Comparison of ENCODE assay signal across 8 cellular contexts in genomic region chr14:73472182-73473114, GRCh38. TPM values are rescaled to one million over a fixed set of nuclear protein-coding genes. Genes with fewer than 3 reads are reported as not detected.
A peak's percentile ranks its signal among the peaks of the same experiment; 100 is the strongest.
DNase-seq lines count a peak whose midpoint lies in the region; ATAC-seq, FAIRE-seq and TF ChIP-seq lines count a peak whose summit lies in the region.

No MANE protein-coding gene starts in this region.

- CTCF ChIA-PET in endothelial cell of umbilical vein (lab: Charles Lee) = interaction anchor here (0.6 to 11.5 kb wide), 59 partner anchors 8 to 958 kb away, joined by 3 to 559 read pairs (median 5); partner anchors contain the start of gene NUMB

- ATAC-seq in Right ventricle myocardium inferior (peak; percentile 80), mucosa of descending colon (peak; percentile 92), GM21447 (IDR thresholded peaks at IDR 0.05; ENCODE audit: unreplicated experiment) (no peak)

- no peak for DNase-seq in Right ventricle myocardium inferior (ENCODE audit: missing footprints)
- no peak for DNase-seq in cardiac septum (ENCODE audit: low spot score)
- DNase-seq in MV-4-11 (lab: John Stamatoyannopoulos, UW) = peak; percentile 77
- DNase-seq in RPMI8226 = peak; percentile 53
- DNase-seq in endothelial cell of umbilical vein (ENCODE audit: low read depth, low spot score) = peak; percentile 77
- DNase-seq in mucosa of descending colon = no peak
- no peak for DNase-seq in activated effector memory CD4-positive, alpha-beta T cell treated with Interleukin-2 at 50 U/mL for 16 hours

- TF ChIP-seq CTCF in endothelial cell of umbilical vein (IDR thresholded peaks at IDR 0.05; ENCODE audit: extremely low read depth in 1 of 2, insufficient read depth in 1 of 2, low read depth in 1 of 2, low read length in 2 of 2) = peak; percentile 45 to 48
- TF ChIP-seq CTCF in mucosa of descending colon (IDR thresholded peaks at IDR 0.05) = peak; percentile 46

- H3K4me1 ChIP-seq in endothelial cell of umbilical vein (ENCODE audit: control insufficient read depth, extremely low read depth, insufficient read depth, low read length) = no peaks in the 10 kb centered on the region
- peaks cover 10% of the 10 kb centered on the region for H3K4me1 ChIP-seq in mucosa of descending colon (ENCODE audit: low read depth)

- dilution Hi-C loops in endothelial cell of umbilical vein (cut with MboI; ENCODE audit: extremely low pct_ligation_motif_present, low sequenced_read_pairs) = loop anchor here (25.0 kb wide), 2 partner anchors 185 to 285 kb away; no protein-coding TSS in a partner anchor

- TF ChIP-seq POLR2A in endothelial cell of umbilical vein (IDR thresholded peaks at IDR 0.05; ENCODE audit: low read depth, low read length) = no peak

- peaks cover 2% of the 10 kb centered on the region for H3K9me1 ChIP-seq in endothelial cell of umbilical vein (replicated peaks; ENCODE audit: control insufficient read depth, extremely low read depth, insufficient read depth, low read length)

- no peaks in the 10 kb centered on the region for H3K27me3 ChIP-seq in endothelial cell of umbilical vein (ENCODE audit: control insufficient read depth in 2 of 2, insufficient read depth in 2 of 2, low read length in 2 of 2)

- BruUV-seq in endothelial cell of umbilical vein (replicated peaks; lab: Mats Ljungman, UMichigan) = no TSS peak

- H3K4me2 ChIP-seq in endothelial cell of umbilical vein (ENCODE audit: insufficient read depth, low read length) = no peak overlapping the region

- no peak overlapping the region for H3K27ac ChIP-seq in endothelial cell of umbilical vein (ENCODE audit: insufficient read depth, low read depth, low read length)

- intact Hi-C loops in Right ventricle myocardium inferior (cut with DNase I) = loop anchor here (1.0 to 5.0 kb wide), 2 partner anchors 177 to 300 kb away; no protein-coding TSS in a partner anchor
- intact Hi-C loops in cardiac septum (cut with DNase I) = loop anchor here (5.0 kb wide), 1 partner anchor 295 kb away; no protein-coding TSS in a partner anchor
- intact Hi-C loops in endothelial cell of umbilical vein (cut with micrococcal nuclease) = loop anchor here (1.0 kb wide), 2 partner anchors 177 to 299 kb away; no protein-coding TSS in a partner anchor
- intact Hi-C loops in mucosa of descending colon (cut with DNase I, micrococcal nuclease) = loop anchor here in 1 of 2 donors (5.0 to 10.0 kb wide), 2 partner anchors 175 to 298 kb away; no protein-coding TSS in a partner anchor

- H3K4me3 ChIP-seq in endothelial cell of umbilical vein (replicated peaks in 1 of 3; ENCODE audit: insufficient read depth in 1 of 3, low read depth in 1 of 3, low read length in 3 of 3) (no peak overlapping the region), mucosa of descending colon (no peak overlapping the region)

- no peaks in the 10 kb centered on the region for H4K20me1 ChIP-seq in endothelial cell of umbilical vein (replicated peaks; ENCODE audit: control insufficient read depth, extremely low read depth, insufficient read depth, low read length)

- H2AFZ ChIP-seq in endothelial cell of umbilical vein (ENCODE audit: low read depth, low read length) = no peak overlapping the region

- H3K9me3 ChIP-seq in endothelial cell of umbilical vein (replicated peaks; ENCODE audit: control insufficient read depth, insufficient read depth, low read length) = no peaks in the 10 kb centered on the region
- H3K9me3 ChIP-seq in mucosa of descending colon = no peaks in the 10 kb centered on the region

- no peaks in the 10 kb centered on the region for H3K79me2 ChIP-seq in endothelial cell of umbilical vein (ENCODE audit: control insufficient read depth, insufficient read depth, low read length)

- POLR2A ChIA-PET in endothelial cell of umbilical vein (lab: Charles Lee) = interaction anchor here (0.5 to 1.6 kb wide), 4 partner anchors 11 to 177 kb away, joined by 3 to 4 read pairs (median 4); no protein-coding TSS in a partner anchor

- peak; percentile 99 for FAIRE-seq in endothelial cell of umbilical vein (lab: Jason Lieb, UNC)

- H3K36me3 ChIP-seq in endothelial cell of umbilical vein (ENCODE audit: control insufficient read depth in 2 of 2, extremely low read depth in 1 of 2, insufficient read depth in 2 of 2, low read length in 2 of 2) (no peaks in the 10 kb centered on the region), mucosa of descending colon (ENCODE audit: low read depth) (no peaks in the 10 kb centered on the region)

- no peak overlapping the region for H3K9ac ChIP-seq in endothelial cell of umbilical vein (replicated peaks; ENCODE audit: extremely low read depth, insufficient read depth, low read length)

TF ChIP-seq in endothelial cell of umbilical vein, 7 proteins besides CTCF, POLR2A, EP300 and RAD21:
- TF ChIP-seq MYC (IDR thresholded peaks at IDR 0.05; ENCODE audit: low read depth, low read length) (no peak), MAX (IDR thresholded peaks at IDR 0.05; ENCODE audit: insufficient read depth, insufficient read length) (no peak), GATA2 (IDR thresholded peaks at IDR 0.05; ENCODE audit: insufficient read depth, insufficient read length, low read depth, low read length) (no peak), JUN (IDR thresholded peaks at IDR 0.05; ENCODE audit: borderline replicate concordance, insufficient read depth, insufficient read length, low read depth) (no peak), FOS (IDR thresholded peaks at IDR 0.05; ENCODE audit: borderline replicate concordance, insufficient read depth, low read length) (no peak), POLR2AphosphoS5 (IDR thresholded peaks at IDR 0.05; ENCODE audit: insufficient read depth, low read depth, low read length) (no peak), EZH2 (IDR thresholded peaks at IDR 0.05; ENCODE audit: borderline replicate concordance, low read depth, low read length, severe bottlenecking) (no peak)

RNA-seq across cellular contexts. Expression of gene NUMB, which starts 14.1 kb away (rescaled TPM):
- total RNA-seq in Right ventricle myocardium inferior (39.8 TPM), cardiac septum (34.9 TPM), endothelial cell of umbilical vein (116 and 128 TPM in 2 replicates), mucosa of descending colon (100 to 1,000 TPM in 2 of 3 donors, 10 to 100 TPM in 1; 98.5 to 115 (median 112) TPM)
- 164 and 210 TPM in 2 replicates for polyA plus RNA-seq in endothelial cell of umbilical vein
- 121 and 133 TPM in 2 replicates for polyA plus RNA-seq in endothelial cell of umbilical vein (2011; cell fraction: cytosol; rRNA removed)
- polyA plus RNA-seq in endothelial cell of umbilical vein (2011; cell fraction: nucleus; rRNA removed) = 224 and 247 TPM in 2 replicates
- 87.1 and 111 TPM in 2 replicates for polyA plus RNA-seq in endothelial cell of umbilical vein (2012)
- polyA minus RNA-seq in endothelial cell of umbilical vein = 389 and 406 TPM in 2 replicates
- 30.2 TPM for polyA minus RNA-seq in endothelial cell of umbilical vein (2011; cell fraction: cytosol; rRNA and poly(A)+ RNA removed)
- 207 and 280 TPM in 2 replicates for polyA minus RNA-seq in endothelial cell of umbilical vein (2011; cell fraction: nucleus; rRNA and poly(A)+ RNA removed)

RNA-seq across cellular contexts. Expression of gene RIOX1, which starts 18.3 kb away (rescaled TPM):
- total RNA-seq in Right ventricle myocardium inferior = 7.6 TPM
- 7.3 TPM for total RNA-seq in cardiac septum
- total RNA-seq in endothelial cell of umbilical vein = 15.6 and 17.7 TPM in 2 replicates
- polyA plus RNA-seq in endothelial cell of umbilical vein = 12.7 and 14.6 TPM in 2 replicates
- 6.9 and 8.7 TPM in 2 replicates for polyA plus RNA-seq in endothelial cell of umbilical vein (2011; cell fraction: cytosol; rRNA removed)
- 4.7 and 5.0 TPM in 2 replicates for polyA plus RNA-seq in endothelial cell of umbilical vein (2011; cell fraction: nucleus; rRNA removed)
- polyA plus RNA-seq in endothelial cell of umbilical vein (2012) = 9.3 and 12.1 TPM in 2 replicates
- polyA minus RNA-seq in endothelial cell of umbilical vein = 12.1 and 18.4 TPM in 2 replicates
- polyA minus RNA-seq in endothelial cell of umbilical vein (2011; cell fraction: cytosol; rRNA and poly(A)+ RNA removed) = 14.6 TPM
- 6.3 and 7.1 TPM in 2 replicates for polyA minus RNA-seq in endothelial cell of umbilical vein (2011; cell fraction: nucleus; rRNA and poly(A)+ RNA removed)
- 10 to 100 TPM in 2 of 3 donors, 1 to 10 TPM in 1; 7.9 to 11.7 (median 10.1) TPM for total RNA-seq in mucosa of descending colon

Comparison
In these comparisons a context has a peak if more than half of its experiments do, and no peak if none do; other contexts are left out.
1. DNase-seq: peak in MV-4-11 (single experiment), RPMI8226 (single experiment) and endothelial cell of umbilical vein (single experiment); none in Right ventricle myocardium inferior (single experiment), cardiac septum (single experiment), mucosa of descending colon (0 of 3) and activated effector memory CD4-positive, alpha-beta T cell treated with Interleukin-2 at 50 U/mL for 16 hours (single experiment).